7 cellular contexts compared by ENCODE assay signal in the genomic region with DNA sequence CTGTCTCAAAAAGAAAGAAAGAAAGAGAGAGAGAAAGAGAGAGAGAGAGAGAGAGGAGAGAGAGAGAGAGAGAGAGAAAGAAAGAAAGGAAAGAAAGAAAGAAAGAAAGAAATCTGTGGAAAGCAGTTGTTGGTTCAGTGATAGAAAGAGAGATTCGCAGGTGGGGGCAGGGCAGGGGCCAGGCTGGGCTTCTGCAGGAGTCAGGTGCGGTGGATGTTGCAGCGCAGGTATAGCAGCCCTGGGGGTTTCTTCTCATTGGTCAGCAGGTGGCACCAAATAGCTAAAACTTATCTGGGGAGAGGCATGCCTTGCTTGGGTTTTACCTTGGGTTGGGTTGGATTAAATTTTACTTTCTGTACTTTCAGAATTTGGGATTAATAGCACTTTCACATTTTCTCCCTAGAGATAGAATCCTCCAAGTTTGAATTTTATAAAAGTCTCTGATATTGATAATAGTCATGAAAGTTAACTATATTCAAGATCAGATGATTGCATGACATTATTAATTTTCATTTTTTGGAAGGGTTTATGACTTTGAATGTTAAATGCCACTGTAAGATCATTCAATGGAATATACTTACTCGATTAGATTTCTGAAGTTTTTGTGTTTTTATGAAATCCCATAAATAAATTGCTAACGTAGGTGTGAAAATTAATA.
DNase-seq lines count a peak whose midpoint lies in the region; ATAC-seq, FAIRE-seq and TF ChIP-seq lines count a peak whose summit lies in the region.

No MANE protein-coding gene starts in this region.

- H3K4me3 Mint-ChIP-seq in T-helper 1 cell treated with Interleukin-12 subunit alpha and Interleukin-12 subunit beta and Interleukin-4 antibody, amounts not matched to agents 30 μg/mL and 1 μg/mL, for 36 hours: peak overlapping the region; percentile 2

- H3K27ac ChIP-seq in ascending aorta: no peak overlapping the region
- H3K27ac ChIP-seq in keratinocyte (ENCODE audit: control insufficient read depth, insufficient read depth, low read length): no peak overlapping the region

- TF ChIP-seq CTCF in GM13977 (IDR thresholded peaks at IDR 0.05; ENCODE audit: extremely low read depth, insufficient read depth, missing control alignments) (peak; percentile 71), ascending aorta (IDR thresholded peaks at IDR 0.05) (peak; percentile 28 to 64 (median 51)), keratinocyte (optimal IDR thresholded peaks at IDR 0.05 in 1 of 3, IDR thresholded peaks at IDR 0.05 in 1 of 3, conservative IDR thresholded peaks at IDR 0.05 in 1 of 3; ENCODE audit: extremely low read depth in 1 of 3, insufficient read depth in 2 of 3, low read length in 3 of 3) (peak; percentile 68 to 80 (median 75))

- no peak overlapping the region for H3K4me3 ChIP-seq in ascending aorta
- H3K4me3 ChIP-seq in keratinocyte (ENCODE audit: control insufficient read depth in 2 of 3, extremely low read depth in 1 of 3, insufficient read depth in 2 of 3, low read depth in 1 of 3, low read length in 3 of 3): no peak overlapping the region

- in situ Hi-C loops in GM13977 (cut with MboI; ENCODE audit: low pct_unique_long_range_greater_than_20kb, low sequenced_read_pairs, unreplicated experiment): loop anchor here (10.0 to 25.0 kb wide), 2 partner anchors 182 to 315 kb away; no protein-coding TSS in a partner anchor

- no peaks in the 10 kb centered on the region for H3K36me3 Mint-ChIP-seq in T-helper 1 cell treated with Interleukin-12 subunit alpha and Interleukin-12 subunit beta and Interleukin-4 antibody, amounts not matched to agents 30 μg/mL and 1 μg/mL, for 36 hours (ENCODE audit: low read depth)

- FAIRE-seq in keratinocyte (lab: Jason Lieb, UNC): peak; percentile 48

- dilution Hi-C loops in keratinocyte (cut with MboI; ENCODE audit: extremely low pct_ligation_motif_present, low sequenced_read_pairs): no loop called here

- ATAC-seq in HG02642 (IDR thresholded peaks at IDR 0.05; ENCODE audit: poor library complexity, unreplicated experiment): peak; percentile 77

- H3K36me3 ChIP-seq in ascending aorta: peaks cover 0 to 8% of the 10 kb centered on the region in 2 donors
- peaks cover 0 to 5% of the 10 kb centered on the region in 2 experiments for H3K36me3 ChIP-seq in keratinocyte (ENCODE audit: control insufficient read depth in 2 of 2, extremely low read depth in 1 of 2, insufficient read depth in 2 of 2, low read length in 2 of 2)

- DNase-seq in GM13977 (ENCODE audit: low spot score) (peak; percentile 63), NCI-H1105 treated with DMSO at 0.1 percent for 48 hours (lab: John Stamatoyannopoulos, UW) (peak; percentile 77), ascending aorta (ENCODE audit: low spot score in 2 of 2) (no peak), keratinocyte (ENCODE audit: low read depth, low spot score) (peak; percentile 46)
- peak; percentile 12 to 46 (median 33) for DNase-seq in stimulated activated CD4-positive, alpha-beta T cell treated with anti-CD3 and anti-CD28 coated beads, TNF-alpha, amount 100 ng/mL, for 1 hour (ENCODE audit: low read depth in 3 of 3, low spot score in 1 of 3)

- H4K20me1 ChIP-seq in keratinocyte (ENCODE audit: control insufficient read depth, extremely low read depth, insufficient read depth, low read length): no peaks in the 10 kb centered on the region

- H3K9ac ChIP-seq in keratinocyte (ENCODE audit: control insufficient read depth, extremely low read depth, insufficient read depth, low read length): no peak overlapping the region

- H3K27me3 ChIP-seq in ascending aorta: no peaks in the 10 kb centered on the region
- no peaks in the 10 kb centered on the region for H3K27me3 ChIP-seq in keratinocyte (ENCODE audit: control insufficient read depth, extremely low read depth, insufficient read depth, low read length)

- no peak overlapping the region for H3K4me2 ChIP-seq in keratinocyte (ENCODE audit: control insufficient read depth, extremely low read depth, insufficient read depth, low read depth, low read length)

- no peak overlapping the region for H3K27ac Mint-ChIP-seq in T-helper 1 cell treated with Interleukin-12 subunit alpha and Interleukin-12 subunit beta and Interleukin-4 antibody, amounts not matched to agents 30 μg/mL and 1 μg/mL, for 36 hours

- no peaks in the 10 kb centered on the region for H3K9me3 Mint-ChIP-seq in T-helper 1 cell treated with Interleukin-12 subunit alpha and Interleukin-12 subunit beta and Interleukin-4 antibody, amounts not matched to agents 30 μg/mL and 1 μg/mL, for 36 hours

- H3K9me3 ChIP-seq in ascending aorta: no peaks in the 10 kb centered on the region
- H3K9me3 ChIP-seq in keratinocyte (ENCODE audit: control insufficient read depth, low read depth, low read length): no peaks in the 10 kb centered on the region

- H3K27me3 Mint-ChIP-seq in T-helper 1 cell treated with Interleukin-12 subunit alpha and Interleukin-12 subunit beta and Interleukin-4 antibody, amounts not matched to agents 30 μg/mL and 1 μg/mL, for 36 hours (ENCODE audit: low read depth): peaks cover 25% of the 10 kb centered on the region

- peaks cover 4 to 36% of the 10 kb centered on the region in 2 donors for H3K4me1 ChIP-seq in ascending aorta
- peaks cover 16% of the 10 kb centered on the region for H3K4me1 ChIP-seq in keratinocyte (ENCODE audit: control insufficient read depth, extremely low read depth, insufficient read depth, low read length)

- intact Hi-C loops in ascending aorta (cut with DNase I): loop anchor here (5.0 kb wide), 4 partner anchors 35 to 180 kb away; no protein-coding TSS in a partner anchor

- H2AFZ ChIP-seq in keratinocyte (ENCODE audit: control insufficient read depth, low read length): no peak overlapping the region

- no peaks in the 10 kb centered on the region for H3K79me2 ChIP-seq in keratinocyte (ENCODE audit: control insufficient read depth, insufficient read depth, low read length)

- no peaks in the 10 kb centered on the region for H3K9me1 ChIP-seq in keratinocyte (ENCODE audit: control insufficient read depth, extremely low read depth, insufficient read depth, low read length)

- H3K4me1 Mint-ChIP-seq in T-helper 1 cell treated with Interleukin-12 subunit alpha and Interleukin-12 subunit beta and Interleukin-4 antibody, amounts not matched to agents 30 μg/mL and 1 μg/mL, for 36 hours (ENCODE audit: low read depth): peaks cover 19% of the 10 kb centered on the region

Comparison
In these comparisons a context has a peak if more than half of its experiments do, and no peak if none do; other contexts are left out.
1. DNase-seq: peak in GM13977 (single experiment), NCI-H1105 treated with DMSO at 0.1 percent for 48 hours (single experiment), keratinocyte (single experiment) and stimulated activated CD4-positive, alpha-beta T cell treated with anti-CD3 and anti-CD28 coated beads, TNF-alpha, amount 100 ng/mL, for 1 hour (3 of 3); none in ascending aorta (0 of 2).
2. Peak in every context shown above with its lines, with median percentiles within 50 percentile points of each other: CTCF ChIP-seq.